Comparison of ENCODE assay signal across 20 cellular contexts in genomic region chr3:73697020-73697419, GRCh38.
"Had no signal": no experiment of that assay in that cellular context is flagged by ENCODE, and none has a peak within 500 bp of the region (broad histone marks: within the 10 kb centered on the region; RNA-seq: fewer than 3 reads in every experiment).

No MANE protein-coding gene starts in this region.

- H3K36me3 Mint-ChIP-seq: IgD-negative memory B cell had no signal

- ATAC-seq: K562, SK-N-SH treated with all-trans-retinoic acid at 6 μM for 48 hours had no signal

- H3K27ac Mint-ChIP-seq: IgD-negative memory B cell had no signal

- H3K4me2 ChIP-seq: KMS-11 had no signal

- DNase-seq: Kasumi-1, MM.1S, NCI-H1092 treated with DMSO at 0.1 percent for 48 hours, NCI-H1436, NCI-H187, NCI-H2029, NCI-H2081 treated with DMSO at 0.1 percent for 48 hours, NCI-H2171, NCI-H226, NCI-H446, NCI-H510A, NCI-H524 treated with DMSO at 0.1 percent for 48 hours, NCI-H69, Right ventricle myocardium superior, RPMI8226 had no signal

- H3K9ac ChIP-seq: KMS-11 had no signal

- H3K27ac ChIP-seq: HL-60, KMS-11 had no signal

- H3K4me3 ChIP-seq: K562 had no signal
